26 cellular contexts compared by ENCODE assay signal in the genomic region with DNA sequence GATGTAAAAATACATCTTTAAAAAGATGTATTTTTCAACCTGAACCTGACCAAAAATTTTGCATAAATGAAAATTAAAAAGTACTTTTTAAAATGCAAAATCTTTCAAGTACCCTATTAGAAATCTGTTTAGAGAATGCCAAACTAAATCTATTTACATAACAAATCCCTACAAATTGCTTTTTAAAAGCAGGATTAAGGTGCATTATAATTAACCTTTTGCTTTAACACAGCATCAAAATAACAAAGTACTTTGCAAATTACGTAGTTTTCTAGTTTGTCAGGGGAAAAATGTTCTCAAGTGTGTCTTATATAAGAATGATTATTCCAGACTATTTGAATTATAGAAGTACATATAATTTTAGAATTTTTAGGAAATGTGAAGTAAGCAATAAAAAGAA.
"Had no signal": no experiment of that assay in that cellular context is flagged by ENCODE, and none has a peak within 500 bp of the region (broad histone marks: within the 10 kb centered on the region; RNA-seq: fewer than 3 reads in every experiment).

No MANE protein-coding gene starts in this region.

- H3K27me3 ChIP-seq: heart left ventricle, pancreas, spleen, suprapubic skin, tibial artery, upper lobe of right lung had no signal

- H3K27ac ChIP-seq: heart left ventricle, hepatocyte, lower lobe of right lung, pancreas, prostate gland, skin epidermis, spleen, suprapubic skin, thoracic aorta, tibial artery, upper lobe of right lung had no signal

- ATAC-seq: heart left ventricle; left lobe of liver; left ventricle myocardium superior; lower lobe of right lung; naive thymus-derived CD8-positive, alpha-beta T cell; pancreas; right cardiac atrium; sciatic nerve; stimulated activated effector memory CD8-positive, alpha-beta T cell treated with anti-CD3 and anti-CD28 coated beads, Interleukin-12 subunit alpha, Interleukin-12 subunit beta, amount 100 ng/mL, for 72 hours; upper lobe of right lung had no signal

- H3K36me3 ChIP-seq: heart left ventricle, lower lobe of right lung, pancreas, prostate gland, spleen, suprapubic skin, thoracic aorta, tibial artery, upper lobe of right lung had no signal

- H3K4me1 ChIP-seq: heart left ventricle, lower lobe of right lung, pancreas, prostate gland, spleen, suprapubic skin, tibial artery, upper lobe of right lung had no signal

- H3K9me3 ChIP-seq: heart left ventricle, lower lobe of right lung, pancreas, prostate gland, spleen, suprapubic skin, thoracic aorta, tibial artery, upper lobe of right lung had no signal

- FAIRE-seq: keratinocyte, pancreas had no signal

- H3K4me3 ChIP-seq: heart left ventricle, hepatocyte, lower lobe of right lung, pancreas, prostate gland, skin epidermis, spleen, suprapubic skin, thoracic aorta, tibial artery, upper lobe of right lung had no signal

- DNase-seq: heart left ventricle; left ventricle myocardium superior; lower lobe of right lung; mammary epithelial cell; mesenchymal stem cell; naive thymus-derived CD8-positive, alpha-beta T cell; nucleus accumbens; pancreas; posterior cingulate gyrus; retina; right cardiac atrium; spleen; stimulated activated CD4-positive, alpha-beta T cell treated with anti-CD3 and anti-CD28 coated beads, Interleukin-4, amount 100 ng/mL, for 24 hours; stimulated activated naive CD4-positive, alpha-beta T cell; tibial artery; trophoblast cell; upper lobe of right lung had no signal
